14 cellular contexts compared by ENCODE assay signal in the genomic region with DNA sequence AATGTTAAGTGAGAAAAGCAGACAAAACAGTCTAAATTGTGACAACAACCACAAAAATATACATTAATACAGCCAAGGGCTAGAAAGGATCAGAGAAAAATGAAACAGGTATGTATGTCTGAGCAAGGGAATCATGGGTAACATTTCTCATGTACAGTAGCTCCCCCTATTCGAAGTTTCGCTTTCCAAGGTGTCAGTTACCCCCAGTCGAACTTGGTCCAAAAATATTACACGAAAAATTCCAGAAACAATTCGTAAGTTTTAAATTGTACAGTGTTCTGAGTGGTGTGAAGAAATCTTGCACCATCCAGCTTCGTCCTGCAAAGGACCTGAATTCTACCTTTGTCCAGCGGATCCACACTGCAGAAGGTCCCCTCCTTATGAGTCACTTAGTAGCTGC.
"Had no signal": no experiment of that assay in that cellular context is flagged by ENCODE, and none has a peak within 500 bp of the region (broad histone marks: within the 10 kb centered on the region; RNA-seq: fewer than 3 reads in every experiment).

No MANE protein-coding gene starts in this region.

- H3K27me3 Mint-ChIP-seq: activated naive CD8-positive, alpha-beta T cell had no signal

- ATAC-seq: left lung, mucosa of descending colon had no signal

- H3K27ac Mint-ChIP-seq: nephron progenitor cell had no signal

- H3K4me3 ChIP-seq: left lung, mucosa of descending colon, stomach, thoracic aorta had no signal

- H3K9me3 ChIP-seq: left lung, mucosa of descending colon, stomach, thoracic aorta had no signal

- DNase-seq: activated effector memory CD4-positive, alpha-beta T cell treated with Interleukin-2 at 50 U/mL for 16 hours; aorta; effector CD4-positive, alpha-beta T cell; foreskin melanocyte; head of caudate nucleus; left lung; mucosa of descending colon; nephron progenitor cell; stimulated activated CD4-positive, alpha-beta T cell treated with anti-CD3 and anti-CD28 coated beads, Interleukin-15, amount 100 ng/mL, for 24 hours; stimulated activated CD4-positive, alpha-beta T cell treated with anti-CD3 and anti-CD28 coated beads, Interleukin-4, amount 100 ng/mL, for 24 hours; stomach; T1000 had no signal

- H3K27me3 ChIP-seq: left lung, stomach had no signal

- H3K36me3 Mint-ChIP-seq: activated naive CD8-positive, alpha-beta T cell had no signal

- H3K27ac ChIP-seq: left lung, stomach, thoracic aorta had no signal

- H3K36me3 ChIP-seq: left lung, stomach, thoracic aorta had no signal

- H3K9me3 Mint-ChIP-seq: nephron progenitor cell had no signal
